ENCODE assay signal across 15 cellular contexts in genomic region chr10:22670796-22671195, GRCh38. TPM values are rescaled to one million over a fixed set of nuclear protein-coding genes. Genes with fewer than 3 reads are reported as not detected.
DNase-seq lines count a peak whose midpoint lies in the region; ATAC-seq and TF ChIP-seq lines count a peak whose summit lies in the region.
"Had no signal": no experiment of that assay in that cellular context is flagged by ENCODE, and none has a peak within 500 bp of the region (broad histone marks: within the 10 kb centered on the region; RNA-seq: fewer than 3 reads in every experiment).

No MANE protein-coding gene starts in this region.

- whole genome bisulfite sequencing in GM23248 (ENCODE audit: low coverage in 1 of 2, low lambda C conversion rate in 2 of 2, missing lambda C conversion rate in 2 of 2), 2 experiments = 37 to 41% methylated on average over 5 of the region's 5 CpGs

- H3K9ac ChIP-seq in GM23248 = no peak overlapping the region

- no peak for TF ChIP-seq CTCF in A673 (conservative IDR thresholded peaks at IDR 0.05; ENCODE audit: low read depth, low read length)
- TF ChIP-seq CTCF in cardiac fibroblast (IDR thresholded peaks at IDR 0.05; ENCODE audit: low read depth, low read length) = no peak

- no peaks in the 10 kb centered on the region for H3K9me3 ChIP-seq in A673 (ENCODE audit: low read depth, low read length, poor library complexity, severe bottlenecking)
- H3K9me3 ChIP-seq in GM23248 (ENCODE audit: low read depth) = no peaks in the 10 kb centered on the region

- H4K20me1 ChIP-seq in GM23248 (ENCODE audit: insufficient read depth) = no peaks in the 10 kb centered on the region; the same call in 1 of the 2 replicates

- peaks cover 15% of the 10 kb centered on the region for H3F3A ChIP-seq in GM23248 (ENCODE audit: insufficient read depth)

- intact Hi-C loops in A673 (cut with micrococcal nuclease; ENCODE audit: unreplicated experiment) = no loop called here

- in situ Hi-C loops in GM23248 (cut with MboI) = no loop called here

- H3K4me1 ChIP-seq in A673 (ENCODE audit: insufficient read depth, low read length, poor library complexity, severe bottlenecking) (peaks cover 25% of the 10 kb centered on the region), GM23248 (ENCODE audit: insufficient read depth) (peaks cover 23% of the 10 kb centered on the region)

- ATAC-seq in activated naive CD4-positive, alpha-beta T cell treated with anti-CD3 and anti-CD28 coated beads, Interleukin-2, amount 50 U/mL, for 72 hours = no peak
- ATAC-seq in GM21717 (IDR thresholded peaks at IDR 0.05; ENCODE audit: unreplicated experiment) (no peak), GM18861 (IDR thresholded peaks at IDR 0.05; ENCODE audit: unreplicated experiment) (no peak)
- ATAC-seq: sciatic nerve had no signal

- CTCF ChIA-PET in A673 (lab: Charles Lee) = no interaction called here

- BruUV-seq in A673 (replicated peaks; lab: Mats Ljungman, UMichigan) = no TSS peak

- H3K36me3 ChIP-seq in A673 (ENCODE audit: insufficient read depth, low read length, poor library complexity, severe bottlenecking) = no peaks in the 10 kb centered on the region
- no peaks in the 10 kb centered on the region for H3K36me3 ChIP-seq in GM23248 (ENCODE audit: low read depth)

- H3K27me3 ChIP-seq in A673 (replicated peaks; ENCODE audit: insufficient read depth, low read depth, low read length, poor library complexity) (no peaks in the 10 kb centered on the region), GM23248 (replicated peaks; ENCODE audit: insufficient read depth) (no peaks in the 10 kb centered on the region)

- 0 out of 2 replicates have a peak, but pooled peaks cover 3% of the 10 kb centered on the region for H3K9me2 ChIP-seq in GM23248 (ENCODE audit: insufficient read depth)

- H2AFZ ChIP-seq in GM23248 = no peak overlapping the region

- POLR2A ChIA-PET in A673 (lab: Charles Lee; ENCODE audit: low non-redundant PET) = interaction anchor here (0.5 kb wide), 1 partner anchor 176 kb away, joined by 4 read pairs; no protein-coding TSS in a partner anchor

- DNase-seq in A673 (ENCODE audit: low spot score) (peak; percentile 24), GM23248 (peak; percentile 87), cardiac fibroblast (ENCODE audit: low read depth in 2 of 2) (peak; percentile 60 to 83), inferior parietal cortex (ENCODE audit: extremely low spot score) (peak; percentile 43), NCI-H2081 treated with DMSO at 0.1 percent for 48 hours (lab: John Stamatoyannopoulos, UW) (no peak)
- DNase-seq in activated naive CD4-positive, alpha-beta T cell treated with anti-CD3 and anti-CD28 coated beads, Interleukin-2, amount 50 U/mL, for 72 hours (ENCODE audit: low spot score in 2 of 2) = no peak
- DNase-seq: NCI-H510A; stimulated activated CD4-positive, alpha-beta T cell treated with anti-CD3 and anti-CD28 coated beads, Interleukin-2, amount 100 ng/mL, for 48 hours; T-helper 9 cell had no signal

- peaks cover 100% of the 10 kb centered on the region for H3K79me2 ChIP-seq in GM23248 (ENCODE audit: insufficient read depth)

- peak overlapping the region; percentile 9 for H3K4me2 ChIP-seq in GM23248 (ENCODE audit: unreplicated experiment)

- H3K4me3 ChIP-seq in A673 (ENCODE audit: low read depth, low read length, poor library complexity, severe bottlenecking) (no peak overlapping the region), GM23248 (no peak overlapping the region), cardiac fibroblast (replicated peaks in 1 of 2; ENCODE audit: low read depth in 2 of 2, low read length in 2 of 2) (no peak overlapping the region)

- no peak overlapping the region for H3K27ac Mint-ChIP-seq in activated naive CD4-positive, alpha-beta T cell treated with anti-CD3 and anti-CD28 coated beads, Interleukin-2, amount 50 U/mL, for 72 hours
- H3K27ac Mint-ChIP-seq: dendritic cell treated with granulocyte-macrophage colony-stimulating factor and Interleukin-4, amounts not matched to agents 40 ng/mL and 50 ng/mL, for 4 days had no signal

- peaks cover 0 to under 1% of the 10 kb centered on the region in 2 donors for H3K9me3 Mint-ChIP-seq in activated naive CD4-positive, alpha-beta T cell treated with anti-CD3 and anti-CD28 coated beads, Interleukin-2, amount 50 U/mL, for 72 hours
- H3K9me3 Mint-ChIP-seq: brain; dendritic cell treated with granulocyte-macrophage colony-stimulating factor and Interleukin-4, amounts not matched to agents 40 ng/mL and 50 ng/mL, for 4 days had no signal

- H3K36me3 Mint-ChIP-seq in activated naive CD4-positive, alpha-beta T cell treated with anti-CD3 and anti-CD28 coated beads, Interleukin-2, amount 50 U/mL, for 72 hours = peaks cover 0 to 2% of the 10 kb centered on the region in 2 donors
- H3K36me3 Mint-ChIP-seq: brain had no signal

- H3K27ac ChIP-seq in A673 (ENCODE audit: low read depth, low read length, poor library complexity, severe bottlenecking) (no peak overlapping the region), GM23248 (no peak overlapping the region)
- H3K27ac ChIP-seq: epithelial cell of prostate had no signal

RNA-seq across cellular contexts. Expression of gene PIP4K2A, which starts 43.6 kb away (rescaled TPM):
- 18.3 and 19.8 TPM in 2 replicates for total RNA-seq in A673 (2021)
- 19.8 and 134 TPM in 2 replicates for total RNA-seq in GM23248 (2014; rRNA removed; shearing (Covaris generic))
- polyA plus RNA-seq in GM23248 (2016; fragmentation: Nextera tagmentation; extraction: Ambion mirVana) = 26.9 and 27.7 TPM in 2 replicates
- total RNA-seq in activated naive CD4-positive, alpha-beta T cell treated with anti-CD3 and anti-CD28 coated beads, Interleukin-2, amount 50 U/mL, for 72 hours = 100 to 1,000 TPM in 1 of 2 donors, 10 to 100 TPM in 1; 87.7 to 137 TPM

Comparison
In these comparisons a context has a peak if more than half of its experiments do, and no peak if none do; other contexts are left out.
1. DNase-seq: peak in A673 (single experiment), GM23248 (single experiment), cardiac fibroblast (2 of 2) and inferior parietal cortex (single experiment); none in NCI-H2081 treated with DMSO at 0.1 percent for 48 hours (single experiment) and activated naive CD4-positive, alpha-beta T cell treated with anti-CD3 and anti-CD28 coated beads, Interleukin-2, amount 50 U/mL, for 72 hours (0 of 2).